Comparison of ENCODE assay signal across 8 cellular contexts in the genomic region with DNA sequence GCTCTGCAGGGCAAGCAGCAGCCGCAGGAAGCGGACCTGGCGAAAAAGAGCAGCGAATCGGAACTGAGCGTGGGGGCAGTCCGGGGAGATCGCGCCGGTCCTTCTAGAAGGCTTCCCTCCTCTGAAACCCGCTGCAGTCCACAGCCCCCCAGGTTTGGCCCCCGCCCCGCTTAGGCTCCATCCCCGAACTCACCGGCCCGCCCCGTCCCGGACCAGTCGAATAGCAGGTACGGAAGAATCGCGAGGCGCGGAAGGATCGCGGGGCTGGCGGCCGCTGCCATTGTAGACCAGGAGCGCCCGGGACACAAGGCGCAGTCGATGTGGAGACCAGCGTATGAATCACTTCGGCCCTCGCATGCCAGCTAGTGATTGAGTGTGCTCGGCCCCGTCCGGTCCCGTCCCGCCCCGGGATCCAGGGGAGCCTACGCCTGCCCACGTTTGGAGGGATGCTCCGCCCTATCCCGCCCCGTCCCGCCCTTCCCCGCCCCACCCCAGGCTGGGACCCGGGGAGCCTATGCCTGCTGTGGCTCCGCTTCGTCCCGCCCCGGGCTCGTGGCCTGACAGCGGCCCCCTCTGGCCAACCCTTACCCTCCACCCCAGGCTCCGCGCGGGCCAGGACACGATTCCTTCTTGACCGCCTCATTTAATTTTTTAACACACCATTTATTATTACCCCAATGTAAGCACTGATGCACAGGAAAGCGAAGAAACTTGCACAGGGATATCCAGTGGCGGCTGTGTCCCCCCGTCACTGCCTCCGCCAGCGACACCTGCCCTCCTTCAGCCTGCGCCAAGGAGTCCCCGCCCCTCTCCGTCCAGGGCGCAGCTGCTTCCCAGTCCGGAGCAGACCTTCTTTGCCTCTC. TPM values are rescaled to one million over a fixed set of nuclear protein-coding genes. Genes with fewer than 3 reads are reported as not detected.
DNase-seq lines count a peak whose midpoint lies in the region; ATAC-seq lines count a peak whose summit lies in the region.

A gene (minus strand): TSS at position 336 of the 863 bp plus-strand sequence. CDS start 55 bp downstream, at position 281.

- DNase-seq in NCI-H82 (lab: John Stamatoyannopoulos, UW) (peak; percentile 54), NCI-H82 treated with DMSO at 0.1 percent for 48 hours (lab: John Stamatoyannopoulos, UW; ENCODE audit: unreplicated experiment) (no peak), NOMO-1 (lab: John Stamatoyannopoulos, UW; ENCODE audit: unreplicated experiment in 2 of 2) (peak; percentile 78 to 83), activated T-cell treated with anti-CD3 and anti-CD28 coated beads for 4 hours (peak; percentile 44), epithelial cell of prostate (ENCODE audit: low read depth, low spot score) (peak; percentile 83), mucosa of gallbladder (ENCODE audit: low spot score) (peak; percentile 90)
- DNase-seq in stimulated activated CD8-positive, alpha-beta memory T cell treated with anti-CD3 and anti-CD28 coated beads, Interleukin-2, amount 100 ng/mL, for 1 hour (ENCODE audit: low read depth in 2 of 2), result peak; percentile 27 to 45

- peak; percentile 71 for ATAC-seq in HG03108 (IDR thresholded peaks at IDR 0.05; ENCODE audit: unreplicated experiment)

- peak within 1 kb of the TSS; percentile 43 for H3K27ac ChIP-seq in epithelial cell of prostate

RNA-seq across cellular contexts. Expression of the gene that starts here (rescaled TPM):
- 2.5 TPM for total RNA-seq in mucosa of gallbladder
